In the genomic region with DNA sequence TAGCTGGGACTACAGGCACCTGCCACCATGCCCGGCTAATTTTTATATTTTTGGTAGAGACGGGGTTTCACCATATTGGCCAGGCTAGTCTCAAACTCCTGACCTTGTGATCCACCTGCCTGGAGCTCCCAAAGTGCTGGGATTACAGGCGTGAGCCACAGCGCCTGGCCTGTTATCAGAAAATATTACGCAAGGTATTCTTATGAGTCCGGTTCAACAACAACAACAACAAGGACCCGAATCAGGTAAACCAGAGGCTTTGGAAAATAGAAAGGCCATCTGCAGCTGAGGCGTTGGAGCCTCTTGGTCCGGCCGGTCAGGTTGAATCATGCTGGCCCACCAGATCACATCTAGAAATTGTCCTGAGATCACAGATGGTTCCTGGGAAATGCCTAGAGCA, we compare ENCODE assay signal across 7 cellular contexts. TPM values are rescaled to one million over a fixed set of nuclear protein-coding genes. Genes with fewer than 3 reads are reported as not detected.
DNase-seq lines count a peak whose midpoint lies in the region; ATAC-seq, FAIRE-seq and TF ChIP-seq lines count a peak whose summit lies in the region.
"Not testable (repeated sequence)": the region's sequence is repeated elsewhere in the genome, so short reads cannot be mapped to it uniquely, and the experiment has no call there.

No MANE protein-coding gene starts in this region.

- not testable (repeated sequence) for H3K9me2 ChIP-seq in SK-N-SH

- not testable (repeated sequence) for H3K27me3 Mint-ChIP-seq in osteocyte (ENCODE audit: unreplicated experiment); type B pancreatic cell

- H4K20me1 ChIP-seq in KMS-11 (ENCODE audit: insufficient read depth); SK-N-SH (ENCODE audit: insufficient read depth); K562 (replicated peaks; ENCODE audit: control insufficient read depth, insufficient read depth, low read length): not testable (repeated sequence)

- not testable (repeated sequence) for H2AFZ ChIP-seq in KMS-11 (ENCODE audit: low read depth); SK-N-SH (ENCODE audit: low read depth); K562 (ENCODE audit: low read depth, low read length)

- BruUV-seq in K562 (replicated peaks; lab: Mats Ljungman, UMichigan): not testable (repeated sequence)

- not testable (repeated sequence) for TF ChIP-seq RAD21 in SK-N-SH (IDR thresholded peaks at IDR 0.05; ENCODE audit: low read length); K562 (CRISPR knock-in tag; conservative IDR thresholded peaks at IDR 0.05 in 1 of 2, IDR thresholded peaks at IDR 0.05 in 1 of 2)

- intact Hi-C loops in K562 (cut with micrococcal nuclease): loop anchor here (10.0 kb wide), 1 partner anchor 543 kb away; no protein-coding TSS in a partner anchor

- not testable (repeated sequence) for FAIRE-seq in K562 (lab: Jason Lieb, UNC)

- not testable (repeated sequence) for DNase-seq in SK-N-SH; K562 (ENCODE audit: extremely low read depth in 1 of 4, low spot score in 3 of 4); right atrium auricular region (ENCODE audit: low spot score); osteocyte (ENCODE audit: extremely low spot score, unreplicated experiment); type B pancreatic cell (ENCODE audit: extremely low spot score, unreplicated experiment)
- DNase-seq in epithelial cell of esophagus (ENCODE audit: low read depth): peak; percentile 46

- H3F3A ChIP-seq in SK-N-SH (replicated peaks; ENCODE audit: insufficient read depth): peaks cover 16% of the 10 kb centered on the region

- CTCF ChIA-PET in SK-N-SH (lab: Yijun Ruan, JAX): interaction anchor here (0.8 kb wide), 1 partner anchor 13 kb away, joined by 4 read pairs; no protein-coding TSS in a partner anchor
- CTCF ChIA-PET in K562 (lab: Yijun Ruan, JAX; ENCODE audit: low intra/inter-chr PET ratio): not testable (repeated sequence)

- TF ChIP-seq POLR2A in K562 (conservative IDR thresholded peaks at IDR 0.05): not testable (repeated sequence)

- H3K4me1 Mint-ChIP-seq in osteocyte (ENCODE audit: unreplicated experiment): peaks cover 12% of the 10 kb centered on the region
- H3K4me1 Mint-ChIP-seq in type B pancreatic cell (ENCODE audit: unreplicated experiment): peaks cover 32% of the 10 kb centered on the region

- H3K9me3 ChIP-seq in SK-N-SH; K562 (replicated peaks; ENCODE audit: control insufficient read depth, insufficient read depth, low read depth, low read length); right atrium auricular region: not testable (repeated sequence)

- H3K27me3 ChIP-seq in KMS-11 (ENCODE audit: insufficient read depth, low read depth); SK-N-SH (ENCODE audit: insufficient read depth); K562 (ENCODE audit: control insufficient read depth in 2 of 2, insufficient read depth in 2 of 2, low read length in 2 of 2); right atrium auricular region: not testable (repeated sequence)

- H3K79me2 ChIP-seq in KMS-11 (ENCODE audit: insufficient read depth, low read depth); SK-N-SH (ENCODE audit: insufficient read depth); K562 (ENCODE audit: control insufficient read depth, insufficient read depth, low read length): not testable (repeated sequence)

- POLR2A ChIA-PET in SK-N-SH (lab: Yijun Ruan, JAX): not testable (repeated sequence)
- POLR2A ChIA-PET in K562 (lab: Yijun Ruan, JAX): interaction anchor here (0.6 to 1.4 kb wide), 4 partner anchors 9 to 548 kb away, joined by 3 read pairs; no protein-coding TSS in a partner anchor

- in situ Hi-C loops in K562 (cut with MboI): not testable (repeated sequence)

- H3K4me3 Mint-ChIP-seq in osteocyte (ENCODE audit: unreplicated experiment); type B pancreatic cell: not testable (repeated sequence)

- WGBS in SK-N-SH (ENCODE audit: low lambda C conversion rate): 94% methylated on average over 10 of the region's 10 CpGs
- WGBS in K562 (ENCODE audit: insufficient coverage, low coverage, missing lambda C conversion rate): 85% methylated on average over 10 of the region's 10 CpGs

- not testable (repeated sequence) for TF ChIP-seq EP300 in SK-N-SH (IDR thresholded peaks at IDR 0.05; ENCODE audit: borderline replicate concordance in 1 of 2, low read depth in 1 of 2, low read length in 1 of 2); K562 (IDR thresholded peaks at IDR 0.05; ENCODE audit: low read length)

- not testable (repeated sequence) for H3K9me3 Mint-ChIP-seq in osteocyte (ENCODE audit: unreplicated experiment); type B pancreatic cell

- not testable (repeated sequence) for H3K9ac ChIP-seq in KMS-11; SK-N-SH; K562 (ENCODE audit: insufficient read depth in 1 of 2, low read depth in 2 of 2, low read length in 2 of 2)

- H3K4me2 ChIP-seq in KMS-11: peak overlapping the region; percentile 52; the same call in 1 of the 2 replicates
- H3K4me2 ChIP-seq in SK-N-SH; K562 (ENCODE audit: insufficient read depth, low read length): not testable (repeated sequence)

- not testable (repeated sequence) for ATAC-seq in K562

- H3K27ac ChIP-seq in KMS-11; K562 (ENCODE audit: extremely low read depth, low read depth, low read length): not testable (repeated sequence)
- H3K27ac ChIP-seq in SK-N-SH (ENCODE audit: low read depth in 2 of 2, low read length in 1 of 2) (peak overlapping the region; percentile 51 to 78; a peak in 3 of 4 replicates), right atrium auricular region (peak overlapping the region; percentile 39 to 52)

- H3K4me1 ChIP-seq in KMS-11 (ENCODE audit: low read depth, poor library complexity, severe bottlenecking): peaks cover 55% of the 10 kb centered on the region
- H3K4me1 ChIP-seq in SK-N-SH (ENCODE audit: control insufficient read depth in 1 of 2, insufficient read depth in 2 of 2, low read depth in 1 of 2, low read length in 1 of 2): peaks cover 0 to 20% of the 10 kb centered on the region in 2 experiments; a peak in 3 of 4 replicates
- H3K4me1 ChIP-seq in K562 (replicated peaks in 1 of 2; ENCODE audit: control insufficient read depth in 2 of 2, insufficient read depth in 2 of 2, low read length in 2 of 2): peaks cover 17 to 44% of the 10 kb centered on the region in 2 experiments
- peaks cover 0 to 14% of the 10 kb centered on the region in 2 donors for H3K4me1 ChIP-seq in right atrium auricular region

- TF ChIP-seq CTCF in KMS-11 (conservative IDR thresholded peaks at IDR 0.05; ENCODE audit: low read depth, low read length); SK-N-SH (IDR thresholded peaks at IDR 0.05); K562 (IDR thresholded peaks at IDR 0.05 in 2 of 3, conservative IDR thresholded peaks at IDR 0.05 in 1 of 3; ENCODE audit: insufficient read depth in 2 of 3, low read depth in 1 of 3, low read length in 3 of 3); epithelial cell of esophagus (IDR thresholded peaks at IDR 0.05; ENCODE audit: insufficient read depth, low read depth, low read length, missing control alignments); right atrium auricular region (IDR thresholded peaks at IDR 0.05); osteocyte (IDR thresholded peaks at IDR 0.05); type B pancreatic cell (conservative IDR thresholded peaks at IDR 0.05): not testable (repeated sequence)

- H3K27ac Mint-ChIP-seq in osteocyte (ENCODE audit: unreplicated experiment) (peak overlapping the region; percentile 38), type B pancreatic cell (peak overlapping the region; percentile 74)

- H3K36me3 Mint-ChIP-seq in osteocyte (ENCODE audit: unreplicated experiment) (peaks cover 21% of the 10 kb centered on the region), type B pancreatic cell (peaks cover 24% of the 10 kb centered on the region)

- not testable (repeated sequence) for H3K4me3 ChIP-seq in KMS-11 (IDR thresholded peaks at IDR 0.05; ENCODE audit: insufficient read depth, low read depth, low read length); SK-N-SH (ENCODE audit: low read depth in 2 of 2, low read length in 1 of 2); K562; epithelial cell of esophagus (ENCODE audit: low read length); right atrium auricular region

- H3K36me3 ChIP-seq in KMS-11 (ENCODE audit: insufficient read depth); right atrium auricular region: not testable (repeated sequence)
- H3K36me3 ChIP-seq in SK-N-SH (replicated peaks in 1 of 2; ENCODE audit: control insufficient read depth in 1 of 2, insufficient read depth in 2 of 2, low read length in 1 of 2) (peaks cover 7 to 20% of the 10 kb centered on the region in 2 experiments), K562 (ENCODE audit: control insufficient read depth, insufficient read depth, low read length) (peaks cover 64% of the 10 kb centered on the region)

- not testable (repeated sequence) for H3K9me1 ChIP-seq in K562 (ENCODE audit: control insufficient read depth, insufficient read depth, low read length)

RNA-seq across cellular contexts. Expression of gene RNF8, which starts 46.3 kb away (rescaled TPM):
- 19.8 and 21.7 TPM in 2 replicates for polyA plus RNA-seq in SK-N-SH (2012; rRNA removed)
- polyA plus RNA-seq in SK-N-SH (2012; cell fraction: cytosol; rRNA removed): 21.5 and 28.1 TPM in 2 replicates
- 19.5 and 22.9 TPM in 2 replicates for polyA plus RNA-seq in SK-N-SH (2012; cell fraction: nucleus; rRNA removed)
- 19.2 and 43.1 TPM in 2 replicates for total RNA-seq in K562 (2011; cell fraction: chromatin; rRNA removed; ENCODE audit: low replicate concordance)
- 12.0 and 14.1 TPM in 2 replicates for total RNA-seq in K562 (2011; cell fraction: nucleolus; rRNA removed)
- 25.6 and 32.9 TPM in 2 replicates for total RNA-seq in K562 (2011; cell fraction: nucleoplasm; rRNA removed)
- 37.3 and 37.5 TPM in 2 replicates for total RNA-seq in K562 (2014; rRNA removed)
- 42.8 and 50.8 TPM in 2 replicates for total RNA-seq in K562 (2014; rRNA removed; fragmentation: Illumina TruSeq; extraction: Trizol)
- 38.6 and 45.5 TPM in 2 replicates for total RNA-seq in K562 (2015; rRNA removed; fragmentation: Illumina TruSeq; extraction: Trizol)
- total RNA-seq in K562 (2021): 28.5 and 30.0 TPM in 2 replicates
- polyA plus RNA-seq in K562 (2011; rRNA removed): 28.5 and 35.1 TPM in 2 replicates
- 10.9 and 16.7 TPM in 2 replicates for polyA plus RNA-seq in K562 (2011; cell fraction: cytosol; rRNA removed)
- polyA plus RNA-seq in K562 (2011; cell fraction: nucleus; rRNA removed): 18.9 and 21.9 TPM in 2 replicates
- 19.3 and 25.3 TPM in 2 replicates for polyA plus RNA-seq in K562 (2012)
- 42.1 and 47.0 TPM in 2 replicates for polyA plus RNA-seq in K562 (2014; fragmentation: Illumina TruSeq; extraction: Trizol)
- 10 to 100 TPM; 10.6 to 13.0 TPM for polyA plus RNA-seq in K562 (2014; fragmentation: Nextera tagmentation; extraction: Ambion mirVana)
- 36.6 and 40.6 TPM in 2 replicates for polyA plus RNA-seq in K562 (2014; rRNA removed)
- 24.9 and 30.1 TPM in 2 replicates for polyA minus RNA-seq in K562 (2011; rRNA and poly(A)+ RNA removed)
- 9.1 and 14.6 TPM in 2 replicates for polyA minus RNA-seq in K562 (2011; cell fraction: cytosol; rRNA and poly(A)+ RNA removed)
- polyA minus RNA-seq in K562 (2011; cell fraction: nucleus; rRNA and poly(A)+ RNA removed): 14.9 and 28.0 TPM in 2 replicates
- 10 to 100 TPM; 17.0 to 17.3 TPM for total RNA-seq in right atrium auricular region
- total RNA-seq in osteocyte: 18.2 and 18.3 TPM in 2 replicates
- 38.6 and 50.4 TPM in 2 replicates for total RNA-seq in type B pancreatic cell (ENCODE audit: low replicate concordance)

RNA-seq across cellular contexts. Expression of gene TMEM217, which starts 49.5 kb away (rescaled TPM):
- polyA plus RNA-seq in SK-N-SH (2012; rRNA removed): 1.5 and 2.0 TPM in 2 replicates
- polyA plus RNA-seq in SK-N-SH (2012; cell fraction: cytosol; rRNA removed): 1.6 and 1.7 TPM in 2 replicates
- polyA plus RNA-seq in SK-N-SH (2012; cell fraction: nucleus; rRNA removed): 1.3 and 3.0 TPM in 2 replicates
- 9.2 and 9.3 TPM in 2 replicates for total RNA-seq in K562 (2011; cell fraction: chromatin; rRNA removed; ENCODE audit: low replicate concordance)
- 6.8 and 8.0 TPM in 2 replicates for total RNA-seq in K562 (2011; cell fraction: nucleolus; rRNA removed)
- 6.2 and 9.8 TPM in 2 replicates for total RNA-seq in K562 (2011; cell fraction: nucleoplasm; rRNA removed)
- 1.3 and 1.5 TPM in 2 replicates for total RNA-seq in K562 (2014; rRNA removed)
- total RNA-seq in K562 (2014; rRNA removed; fragmentation: Illumina TruSeq; extraction: Trizol): 1.6 and 2.4 TPM in 2 replicates
- 3.3 and 4.0 TPM in 2 replicates for total RNA-seq in K562 (2015; rRNA removed; fragmentation: Illumina TruSeq; extraction: Trizol)
- 1.9 and 2.0 TPM in 2 replicates for total RNA-seq in K562 (2021)
- polyA plus RNA-seq in K562 (2011; rRNA removed): 5.0 and 8.0 TPM in 2 replicates
- polyA plus RNA-seq in K562 (2011; cell fraction: cytosol; rRNA removed): 3.3 and 5.8 TPM in 2 replicates
- polyA plus RNA-seq in K562 (2011; cell fraction: nucleus; rRNA removed): 3.6 and 5.0 TPM in 2 replicates
- 3.2 and 3.5 TPM in 2 replicates for polyA plus RNA-seq in K562 (2012)
- polyA plus RNA-seq in K562 (2014; fragmentation: Illumina TruSeq; extraction: Trizol): 1.9 and 2.3 TPM in 2 replicates
- 1 to 10 TPM; 1.8 to 1.9 TPM for polyA plus RNA-seq in K562 (2014; fragmentation: Nextera tagmentation; extraction: Ambion mirVana)
- 2.8 and 3.5 TPM in 2 replicates for polyA plus RNA-seq in K562 (2014; rRNA removed)
- 3.4 and 4.8 TPM in 2 replicates for polyA minus RNA-seq in K562 (2011; rRNA and poly(A)+ RNA removed)
- polyA minus RNA-seq in K562 (2011; cell fraction: cytosol; rRNA and poly(A)+ RNA removed): 1.5 and 3.3 TPM in 2 replicates
- 2.0 and 2.4 TPM in 2 replicates for polyA minus RNA-seq in K562 (2011; cell fraction: nucleus; rRNA and poly(A)+ RNA removed)
- 1 to 10 TPM; 1.3 to 1.4 TPM for total RNA-seq in right atrium auricular region
- 3.5 and 5.0 TPM in 2 replicates for total RNA-seq in osteocyte
- 1.1 and 1.3 TPM in 2 replicates for total RNA-seq in type B pancreatic cell (ENCODE audit: low replicate concordance)

RNA-seq across cellular contexts. Expression of gene TBC1D22B, which starts 49.9 kb away (rescaled TPM):
- 5.3 and 5.5 TPM in 2 replicates for polyA plus RNA-seq in SK-N-SH (2012; rRNA removed)
- polyA plus RNA-seq in SK-N-SH (2012; cell fraction: cytosol; rRNA removed): 5.4 and 6.0 TPM in 2 replicates
- 8.9 and 9.1 TPM in 2 replicates for polyA plus RNA-seq in SK-N-SH (2012; cell fraction: nucleus; rRNA removed)
- 32.9 and 35.9 TPM in 2 replicates for total RNA-seq in K562 (2011; cell fraction: chromatin; rRNA removed; ENCODE audit: low replicate concordance)
- 16.1 and 18.0 TPM in 2 replicates for total RNA-seq in K562 (2011; cell fraction: nucleolus; rRNA removed)
- 22.4 and 25.4 TPM in 2 replicates for total RNA-seq in K562 (2011; cell fraction: nucleoplasm; rRNA removed)
- 10.9 and 13.0 TPM in 2 replicates for total RNA-seq in K562 (2014; rRNA removed)
- total RNA-seq in K562 (2014; rRNA removed; fragmentation: Illumina TruSeq; extraction: Trizol): 13.5 and 13.9 TPM in 2 replicates
- 12.3 and 13.1 TPM in 2 replicates for total RNA-seq in K562 (2015; rRNA removed; fragmentation: Illumina TruSeq; extraction: Trizol)
- 16.1 and 17.2 TPM in 2 replicates for total RNA-seq in K562 (2021)
- 14.0 and 15.3 TPM in 2 replicates for polyA plus RNA-seq in K562 (2011; rRNA removed)
- 11.5 and 14.7 TPM in 2 replicates for polyA plus RNA-seq in K562 (2011; cell fraction: cytosol; rRNA removed)
- polyA plus RNA-seq in K562 (2011; cell fraction: nucleus; rRNA removed): 22.4 and 24.0 TPM in 2 replicates
- polyA plus RNA-seq in K562 (2012): 12.9 and 19.1 TPM in 2 replicates
- 21.7 and 24.2 TPM in 2 replicates for polyA plus RNA-seq in K562 (2014; fragmentation: Illumina TruSeq; extraction: Trizol)
- 1 to 10 TPM; 4.8 to 6.4 TPM for polyA plus RNA-seq in K562 (2014; fragmentation: Nextera tagmentation; extraction: Ambion mirVana)
- 14.0 and 14.5 TPM in 2 replicates for polyA plus RNA-seq in K562 (2014; rRNA removed)
- 10.0 and 11.0 TPM in 2 replicates for polyA minus RNA-seq in K562 (2011; rRNA and poly(A)+ RNA removed)
- polyA minus RNA-seq in K562 (2011; cell fraction: cytosol; rRNA and poly(A)+ RNA removed): 6.8 and 8.6 TPM in 2 replicates
- polyA minus RNA-seq in K562 (2011; cell fraction: nucleus; rRNA and poly(A)+ RNA removed): 11.8 and 14.1 TPM in 2 replicates
- 1 to 10 TPM; 7.5 to 9.8 TPM for total RNA-seq in right atrium auricular region
- 13.5 and 13.8 TPM in 2 replicates for total RNA-seq in osteocyte
- total RNA-seq in type B pancreatic cell (ENCODE audit: low replicate concordance): 13.6 and 14.1 TPM in 2 replicates
